ENCODE assay signal across 9 cellular contexts in the genomic region with DNA sequence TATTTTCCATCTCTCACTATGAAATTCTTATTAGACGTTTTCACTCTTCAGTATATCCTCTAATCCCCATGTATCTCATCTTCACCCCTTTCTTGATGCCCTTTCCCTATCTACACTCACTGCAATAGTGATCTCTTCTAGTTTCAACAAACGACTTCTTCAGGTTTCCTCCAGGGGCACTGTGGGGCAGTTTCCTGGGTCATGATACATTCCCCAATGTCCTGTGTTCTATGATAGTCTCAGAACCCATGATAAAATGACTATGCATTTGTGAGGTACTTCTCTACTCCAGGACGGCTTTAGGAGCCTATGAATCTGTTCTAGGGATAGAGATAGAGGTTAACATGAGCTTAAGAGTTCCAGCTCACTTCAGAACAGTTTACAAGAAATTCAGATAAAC.
A peak's percentile ranks its signal among the peaks of the same experiment; 100 is the strongest.
DNase-seq lines count a peak whose midpoint lies in the region; ATAC-seq and TF ChIP-seq lines count a peak whose summit lies in the region.
"Had no signal": no experiment of that assay in that cellular context is flagged by ENCODE, and none has a peak within 500 bp of the region (broad histone marks: within the 10 kb centered on the region; RNA-seq: fewer than 3 reads in every experiment).

No MANE protein-coding gene starts in this region.

- no peaks in the 10 kb centered on the region for H3K36me3 Mint-ChIP-seq in WTC11
- H3K36me3 Mint-ChIP-seq: natural killer cell had no signal

- no peaks in the 10 kb centered on the region for H3K9me3 ChIP-seq in mucosa of descending colon
- H3K9me3 ChIP-seq in effector memory CD4-positive, alpha-beta T cell (ENCODE audit: control insufficient read depth, low read length) = no peaks in the 10 kb centered on the region

- no peaks in the 10 kb centered on the region for H4K20me1 ChIP-seq in KMS-11 (ENCODE audit: insufficient read depth)

- no peak overlapping the region for H3K4me2 ChIP-seq in KMS-11

- H3K4me3 ChIP-seq in KMS-11 (IDR thresholded peaks at IDR 0.05; ENCODE audit: insufficient read depth, low read depth, low read length) (no peak overlapping the region), mucosa of descending colon (no peak overlapping the region)
- no peak overlapping the region for H3K4me3 ChIP-seq in effector memory CD4-positive, alpha-beta T cell (ENCODE audit: insufficient read depth, low read depth, low read length, poor library complexity, severe bottlenecking)

- no peaks in the 10 kb centered on the region for H3K36me3 ChIP-seq in KMS-11 (ENCODE audit: insufficient read depth)
- H3K36me3 ChIP-seq in mucosa of descending colon (ENCODE audit: low read depth) = no peaks in the 10 kb centered on the region
- H3K36me3 ChIP-seq in effector memory CD4-positive, alpha-beta T cell (ENCODE audit: control insufficient read depth, insufficient read depth, low read length) = no peaks in the 10 kb centered on the region

- H3K9me3 Mint-ChIP-seq in WTC11 = no peaks in the 10 kb centered on the region
- H3K9me3 Mint-ChIP-seq: natural killer cell had no signal

- DNase-seq in NCI-H2029 (lab: John Stamatoyannopoulos, UW) (peak; percentile 17), NCI-H2029 treated with DMSO at 0.1 percent for 48 hours (lab: John Stamatoyannopoulos, UW) (no peak), WTC11 (ENCODE audit: low spot score) (peak; percentile 49), mucosa of descending colon (peak in 1 of 3 donors; percentile 20), NCI-H2081 treated with DMSO at 0.1 percent for 48 hours (lab: John Stamatoyannopoulos, UW) (no peak)
- DNase-seq in effector memory CD4-positive, alpha-beta T cell = no peak
- DNase-seq: natural killer cell had no signal

- 0 out of 2 replicates have a peak, but pooled peaks cover 3% of the 10 kb centered on the region for H3K4me1 Mint-ChIP-seq in WTC11

- no peak overlapping the region for H2AFZ ChIP-seq in KMS-11 (ENCODE audit: low read depth)

- POLR2A ChIA-PET in WTC11 (lab: Charles Lee) = no interaction called here

- H3K27ac Mint-ChIP-seq in WTC11 = no peak overlapping the region
- H3K27ac Mint-ChIP-seq: natural killer cell had no signal

- peak; percentile 73 for TF ChIP-seq CTCF in KMS-11 (conservative IDR thresholded peaks at IDR 0.05; ENCODE audit: low read depth, low read length)
- peak; percentile 48 for TF ChIP-seq CTCF in WTC11 (IDR thresholded peaks at IDR 0.05)
- peak; percentile 24 for TF ChIP-seq CTCF in mucosa of descending colon (IDR thresholded peaks at IDR 0.05)

- no peaks in the 10 kb centered on the region for H3K27me3 ChIP-seq in KMS-11 (ENCODE audit: insufficient read depth, low read depth)
- no peaks in the 10 kb centered on the region for H3K27me3 ChIP-seq in effector memory CD4-positive, alpha-beta T cell (replicated peaks; ENCODE audit: control insufficient read depth, insufficient read depth, low read length, poor library complexity, severe bottlenecking)

- intact Hi-C loops in mucosa of descending colon (cut with DNase I, micrococcal nuclease) = no loop called here

- no peaks in the 10 kb centered on the region for H3K79me2 ChIP-seq in KMS-11 (ENCODE audit: insufficient read depth, low read depth)

- no peak overlapping the region for H3K27ac ChIP-seq in KMS-11
- H3K27ac ChIP-seq in effector memory CD4-positive, alpha-beta T cell (ENCODE audit: insufficient read depth, low read length, poor library complexity, severe bottlenecking) = no peak overlapping the region

- no peak overlapping the region for H3K4me3 Mint-ChIP-seq in WTC11
- H3K4me3 Mint-ChIP-seq: natural killer cell had no signal

- H3K4me1 ChIP-seq in KMS-11 (ENCODE audit: low read depth, poor library complexity, severe bottlenecking) (peaks cover 29% of the 10 kb centered on the region), mucosa of descending colon (ENCODE audit: low read depth) (no peaks in the 10 kb centered on the region)
- no peaks in the 10 kb centered on the region for H3K4me1 ChIP-seq in effector memory CD4-positive, alpha-beta T cell (ENCODE audit: control insufficient read depth, insufficient read depth, low read length, poor library complexity, severe bottlenecking)

- H3K9ac ChIP-seq in KMS-11 = no peak overlapping the region

- CTCF ChIA-PET in WTC11 (lab: Charles Lee) = no interaction called here

- ATAC-seq in WTC11 (peak; percentile 95), mucosa of descending colon (peak; percentile 74), HG03342 (IDR thresholded peaks at IDR 0.05; ENCODE audit: unreplicated experiment) (no peak)

- no peaks in the 10 kb centered on the region for H3K27me3 Mint-ChIP-seq in WTC11 (ENCODE audit: low read depth)

TF ChIP-seq in WTC11, 78 proteins besides CTCF, POLR2A, EP300 and RAD21:
- TF ChIP-seq ZNF317 (CRISPR knock-in tag; IDR thresholded peaks at IDR 0.05; ENCODE audit: borderline replicate concordance, low read depth) = no peak
- TF ChIP-seq, protein P1, sequence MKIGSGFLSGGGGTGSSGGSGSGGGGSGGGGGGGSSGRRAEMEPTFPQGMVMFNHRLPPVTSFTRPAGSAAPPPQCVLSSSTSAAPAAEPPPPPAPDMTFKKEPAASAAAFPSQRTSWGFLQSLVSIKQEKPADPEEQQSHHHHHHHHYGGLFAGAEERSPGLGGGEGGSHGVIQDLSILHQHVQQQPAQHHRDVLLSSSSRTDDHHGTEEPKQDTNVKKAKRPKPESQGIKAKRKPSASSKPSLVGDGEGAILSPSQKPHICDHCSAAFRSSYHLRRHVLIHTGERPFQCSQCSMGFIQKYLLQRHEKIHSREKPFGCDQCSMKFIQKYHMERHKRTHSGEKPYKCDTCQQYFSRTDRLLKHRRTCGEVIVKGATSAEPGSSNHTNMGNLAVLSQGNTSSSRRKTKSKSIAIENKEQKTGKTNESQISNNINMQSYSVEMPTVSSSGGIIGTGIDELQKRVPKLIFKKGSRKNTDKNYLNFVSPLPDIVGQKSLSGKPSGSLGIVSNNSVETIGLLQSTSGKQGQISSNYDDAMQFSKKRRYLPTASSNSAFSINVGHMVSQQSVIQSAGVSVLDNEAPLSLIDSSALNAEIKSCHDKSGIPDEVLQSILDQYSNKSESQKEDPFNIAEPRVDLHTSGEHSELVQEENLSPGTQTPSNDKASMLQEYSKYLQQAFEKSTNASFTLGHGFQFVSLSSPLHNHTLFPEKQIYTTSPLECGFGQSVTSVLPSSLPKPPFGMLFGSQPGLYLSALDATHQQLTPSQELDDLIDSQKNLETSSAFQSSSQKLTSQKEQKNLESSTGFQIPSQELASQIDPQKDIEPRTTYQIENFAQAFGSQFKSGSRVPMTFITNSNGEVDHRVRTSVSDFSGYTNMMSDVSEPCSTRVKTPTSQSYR (CRISPR knock-in tag; IDR thresholded peaks at IDR 0.05) = no peak
- no peak for TF ChIP-seq TEAD4 (CRISPR knock-in tag; IDR thresholded peaks at IDR 0.05)
- TF ChIP-seq ETV6 (CRISPR knock-in tag; IDR thresholded peaks at IDR 0.05) = no peak
- no peak for TF ChIP-seq OVOL2 (CRISPR knock-in tag; IDR thresholded peaks at IDR 0.05; ENCODE audit: borderline replicate concordance)
- TF ChIP-seq CREM (CRISPR knock-in tag; IDR thresholded peaks at IDR 0.05) = no peak
- TF ChIP-seq, protein P2, sequence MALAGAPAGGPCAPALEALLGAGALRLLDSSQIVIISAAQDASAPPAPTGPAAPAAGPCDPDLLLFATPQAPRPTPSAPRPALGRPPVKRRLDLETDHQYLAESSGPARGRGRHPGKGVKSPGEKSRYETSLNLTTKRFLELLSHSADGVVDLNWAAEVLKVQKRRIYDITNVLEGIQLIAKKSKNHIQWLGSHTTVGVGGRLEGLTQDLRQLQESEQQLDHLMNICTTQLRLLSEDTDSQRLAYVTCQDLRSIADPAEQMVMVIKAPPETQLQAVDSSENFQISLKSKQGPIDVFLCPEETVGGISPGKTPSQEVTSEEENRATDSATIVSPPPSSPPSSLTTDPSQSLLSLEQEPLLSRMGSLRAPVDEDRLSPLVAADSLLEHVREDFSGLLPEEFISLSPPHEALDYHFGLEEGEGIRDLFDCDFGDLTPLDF (CRISPR knock-in tag; IDR thresholded peaks at IDR 0.05) = no peak
- TF ChIP-seq, protein P3, sequence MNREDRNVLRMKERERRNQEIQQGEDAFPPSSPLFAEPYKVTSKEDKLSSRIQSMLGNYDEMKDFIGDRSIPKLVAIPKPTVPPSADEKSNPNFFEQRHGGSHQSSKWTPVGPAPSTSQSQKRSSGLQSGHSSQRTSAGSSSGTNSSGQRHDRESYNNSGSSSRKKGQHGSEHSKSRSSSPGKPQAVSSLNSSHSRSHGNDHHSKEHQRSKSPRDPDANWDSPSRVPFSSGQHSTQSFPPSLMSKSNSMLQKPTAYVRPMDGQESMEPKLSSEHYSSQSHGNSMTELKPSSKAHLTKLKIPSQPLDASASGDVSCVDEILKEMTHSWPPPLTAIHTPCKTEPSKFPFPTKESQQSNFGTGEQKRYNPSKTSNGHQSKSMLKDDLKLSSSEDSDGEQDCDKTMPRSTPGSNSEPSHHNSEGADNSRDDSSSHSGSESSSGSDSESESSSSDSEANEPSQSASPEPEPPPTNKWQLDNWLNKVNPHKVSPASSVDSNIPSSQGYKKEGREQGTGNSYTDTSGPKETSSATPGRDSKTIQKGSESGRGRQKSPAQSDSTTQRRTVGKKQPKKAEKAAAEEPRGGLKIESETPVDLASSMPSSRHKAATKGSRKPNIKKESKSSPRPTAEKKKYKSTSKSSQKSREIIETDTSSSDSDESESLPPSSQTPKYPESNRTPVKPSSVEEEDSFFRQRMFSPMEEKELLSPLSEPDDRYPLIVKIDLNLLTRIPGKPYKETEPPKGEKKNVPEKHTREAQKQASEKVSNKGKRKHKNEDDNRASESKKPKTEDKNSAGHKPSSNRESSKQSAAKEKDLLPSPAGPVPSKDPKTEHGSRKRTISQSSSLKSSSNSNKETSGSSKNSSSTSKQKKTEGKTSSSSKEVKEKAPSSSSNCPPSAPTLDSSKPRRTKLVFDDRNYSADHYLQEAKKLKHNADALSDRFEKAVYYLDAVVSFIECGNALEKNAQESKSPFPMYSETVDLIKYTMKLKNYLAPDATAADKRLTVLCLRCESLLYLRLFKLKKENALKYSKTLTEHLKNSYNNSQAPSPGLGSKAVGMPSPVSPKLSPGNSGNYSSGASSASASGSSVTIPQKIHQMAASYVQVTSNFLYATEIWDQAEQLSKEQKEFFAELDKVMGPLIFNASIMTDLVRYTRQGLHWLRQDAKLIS (CRISPR knock-in tag; IDR thresholded peaks at IDR 0.05; ENCODE audit: borderline replicate concordance) = no peak
- TF ChIP-seq ESRRA (CRISPR knock-in tag; IDR thresholded peaks at IDR 0.05; ENCODE audit: borderline replicate concordance) = no peak
- no peak for TF ChIP-seq NFE2L1 (CRISPR knock-in tag; IDR thresholded peaks at IDR 0.05)

Comparison
In these comparisons a context has a peak if more than half of its experiments do, and no peak if none do; other contexts are left out.
1. DNase-seq: peak in NCI-H2029 (single experiment) and WTC11 (single experiment); none in NCI-H2029 treated with DMSO at 0.1 percent for 48 hours (single experiment), NCI-H2081 treated with DMSO at 0.1 percent for 48 hours (single experiment) and effector memory CD4-positive, alpha-beta T cell (0 of 3).
2. Peak in every context shown above with its lines, with median percentiles within 50 percentile points of each other: CTCF ChIP-seq.